Comparison of ENCODE assay signal across 31 cellular contexts in genomic region chr2:42708196-42708595, GRCh38. TPM values are rescaled to one million over a fixed set of nuclear protein-coding genes. Genes with fewer than 3 reads are reported as not detected.
"Had no signal": no experiment of that assay in that cellular context is flagged by ENCODE, and none has a peak within 500 bp of the region (broad histone marks: within the 10 kb centered on the region; RNA-seq: fewer than 3 reads in every experiment).

No MANE protein-coding gene starts in this region.

- H3K9me3 ChIP-seq: esophagus muscularis mucosa, gastrocnemius medialis, heart left ventricle had no signal

- H3K4me1 Mint-ChIP-seq: activated CD4-positive, alpha-beta memory T cell treated with anti-CD3 and anti-CD28 coated beads, Interleukin-2, amount 10 ng/mL, durations not matched to agents 7 days and 5 days; activated CD4-positive, alpha-beta T cell treated with anti-CD3 and anti-CD28 coated beads, Interleukin-2, amount 10 ng/mL, durations not matched to agents 7 days and 5 days; central memory CD8-positive, alpha-beta T cell had no signal

- H3K9me3 Mint-ChIP-seq: activated CD4-positive, alpha-beta memory T cell treated with anti-CD3 and anti-CD28 coated beads, Interleukin-2, amount 10 ng/mL, durations not matched to agents 7 days and 5 days; activated CD4-positive, alpha-beta T cell treated with anti-CD3 and anti-CD28 coated beads, Interleukin-2, amount 10 ng/mL, durations not matched to agents 7 days and 5 days; activated T-cell treated with anti-CD3 and anti-CD28 coated beads, Interleukin-2, amount 50 U/mL, for 24 hours; activated T-helper 1 cell treated with anti-CD3 and anti-CD28 coated beads, Interleukin-12 subunit alpha, Interleukin-12 subunit beta, Interleukin-2, Interleukin-4 antibody, amounts not matched to agents 30 ng/mL and 10 ng/mL and 1 ng/mL, durations not matched to agents 14 hours and 24 hours and 36 hours; activated T-helper 2 cell treated with anti-CD3 and anti-CD28 coated beads, Interferon-gamma antibody, Interleukin-2, Interleukin-4, amounts not matched to agents 10 μg/mL and 5 μg/mL and 100 μg/mL, durations not matched to agents 14 hours and 24 hours and 36 hours; central memory CD8-positive, alpha-beta T cell; dendritic cell treated with granulocyte-macrophage colony-stimulating factor and Interleukin-4, amounts not matched to agents 40 ng/mL and 50 ng/mL, for 4 days; endodermal cell had no signal

- H3K27ac Mint-ChIP-seq: activated CD4-positive, alpha-beta memory T cell treated with anti-CD3 and anti-CD28 coated beads, Interleukin-2, amount 10 ng/mL, durations not matched to agents 7 days and 5 days; activated CD4-positive, alpha-beta T cell treated with anti-CD3 and anti-CD28 coated beads, Interleukin-2, amount 10 ng/mL, durations not matched to agents 7 days and 5 days; activated naive CD8-positive, alpha-beta T cell; activated T-cell treated with anti-CD3 and anti-CD28 coated beads, Interleukin-2, amount 50 U/mL, for 24 hours; activated T-helper 1 cell treated with anti-CD3 and anti-CD28 coated beads, Interleukin-12 subunit alpha, Interleukin-12 subunit beta, Interleukin-2, Interleukin-4 antibody, amounts not matched to agents 30 ng/mL and 10 ng/mL and 1 ng/mL, durations not matched to agents 14 hours and 24 hours and 36 hours; activated T-helper 2 cell treated with anti-CD3 and anti-CD28 coated beads, Interferon-gamma antibody, Interleukin-2, Interleukin-4, amounts not matched to agents 10 μg/mL and 5 μg/mL and 100 μg/mL, durations not matched to agents 14 hours and 24 hours and 36 hours; dendritic cell treated with granulocyte-macrophage colony-stimulating factor and Interleukin-4, amounts not matched to agents 40 ng/mL and 50 ng/mL, for 4 days had no signal

- ATAC-seq: foreskin keratinocyte, gastrocnemius medialis, heart left ventricle had no signal

- H3K27me3 Mint-ChIP-seq: activated CD4-positive, alpha-beta memory T cell treated with anti-CD3 and anti-CD28 coated beads, Interleukin-2, amount 10 ng/mL, durations not matched to agents 7 days and 5 days; activated CD4-positive, alpha-beta T cell treated with anti-CD3 and anti-CD28 coated beads, Interleukin-2, amount 10 ng/mL, durations not matched to agents 7 days and 5 days; activated naive CD8-positive, alpha-beta T cell; activated T-cell treated with anti-CD3 and anti-CD28 coated beads, Interleukin-2, amount 50 U/mL, for 24 hours; central memory CD8-positive, alpha-beta T cell; dendritic cell treated with granulocyte-macrophage colony-stimulating factor and Interleukin-4, amounts not matched to agents 40 ng/mL and 50 ng/mL, for 4 days had no signal

- H3K4me3 Mint-ChIP-seq: activated CD4-positive, alpha-beta memory T cell treated with anti-CD3 and anti-CD28 coated beads, Interleukin-2, amount 10 ng/mL, durations not matched to agents 7 days and 5 days; activated CD4-positive, alpha-beta T cell treated with anti-CD3 and anti-CD28 coated beads, Interleukin-2, amount 10 ng/mL, durations not matched to agents 7 days and 5 days; activated naive CD8-positive, alpha-beta T cell; activated T-cell treated with anti-CD3 and anti-CD28 coated beads, Interleukin-2, amount 50 U/mL, for 24 hours; activated T-helper 1 cell treated with anti-CD3 and anti-CD28 coated beads, Interleukin-12 subunit alpha, Interleukin-12 subunit beta, Interleukin-2, Interleukin-4 antibody, amounts not matched to agents 30 ng/mL and 10 ng/mL and 1 ng/mL, durations not matched to agents 14 hours and 24 hours and 36 hours; central memory CD8-positive, alpha-beta T cell; dendritic cell treated with granulocyte-macrophage colony-stimulating factor and Interleukin-4, amounts not matched to agents 40 ng/mL and 50 ng/mL, for 4 days; endodermal cell had no signal

- DNase-seq: activated CD4-positive, alpha-beta memory T cell treated with anti-CD3 and anti-CD28 coated beads, Interleukin-2, amount 10 ng/mL, durations not matched to agents 7 days and 5 days; activated CD4-positive, alpha-beta T cell treated with anti-CD3 and anti-CD28 coated beads for 1 hour; activated CD4-positive, alpha-beta T cell treated with anti-CD3 and anti-CD28 coated beads for 4 hours; activated CD4-positive, alpha-beta T cell treated with anti-CD3 and anti-CD28 coated beads, Interleukin-2, amount 10 ng/mL, durations not matched to agents 7 days and 5 days; activated CD4-positive, alpha-beta T cell treated with anti-CD3 and anti-CD28 coated beads, Interleukin-2, amount 50 U/mL, for 4 hours; activated CD8-positive, alpha-beta memory T cell treated with anti-CD3 and anti-CD28 coated beads, Interleukin-2, amount 50 U/mL, for 48 hours; activated effector memory CD4-positive, alpha-beta T cell treated with anti-CD3 and anti-CD28 coated beads, Interleukin-2, amount 50 U/mL, for 16 hours; activated naive CD4-positive, alpha-beta T cell treated with anti-CD3 and anti-CD28 coated beads, Interleukin-2, amount 50 U/mL, for 16 hours; activated T-cell treated with anti-CD3 and anti-CD28 coated beads for 4 hours; activated T-cell treated with anti-CD3 and anti-CD28 coated beads, Interleukin-2, amount 50 U/mL, for 24 hours; amniotic stem cell; anterior cingulate cortex; brain microvascular endothelial cell; dorsolateral prefrontal cortex; effector memory CD4-positive, alpha-beta T cell; endodermal cell; erythroblast; foreskin keratinocyte; gastrocnemius medialis; glutamatergic neuron; heart left ventricle; hypothalamus; T-helper 2 cell had no signal

- H3K4me1 ChIP-seq: esophagus muscularis mucosa, foreskin keratinocyte, gastrocnemius medialis, heart left ventricle had no signal

- H3K27me3 ChIP-seq: brain microvascular endothelial cell, dorsolateral prefrontal cortex, esophagus muscularis mucosa, foreskin keratinocyte, gastrocnemius medialis, heart left ventricle had no signal

- H3K4me3 ChIP-seq: coronary artery, dorsolateral prefrontal cortex, esophagus muscularis mucosa, gastrocnemius medialis, heart left ventricle had no signal

- H3K27ac ChIP-seq: brain microvascular endothelial cell, coronary artery, dorsolateral prefrontal cortex, esophagus muscularis mucosa, foreskin keratinocyte, gastrocnemius medialis, heart left ventricle had no signal

RNA-seq across cellular contexts. Expression of gene OXER1, which starts 55.7 kb away (rescaled TPM):
- total RNA-seq: activated CD4-positive, alpha-beta memory T cell treated with anti-CD3 and anti-CD28 coated beads, Interleukin-2, amount 10 ng/mL, durations not matched to agents 7 days and 5 days; activated CD4-positive, alpha-beta T cell treated with anti-CD3 and anti-CD28 coated beads, Interleukin-2, amount 10 ng/mL, durations not matched to agents 7 days and 5 days; bronchial epithelial cell had no signal
